Comparison of ENCODE assay signal across 19 cellular contexts in the genomic region with DNA sequence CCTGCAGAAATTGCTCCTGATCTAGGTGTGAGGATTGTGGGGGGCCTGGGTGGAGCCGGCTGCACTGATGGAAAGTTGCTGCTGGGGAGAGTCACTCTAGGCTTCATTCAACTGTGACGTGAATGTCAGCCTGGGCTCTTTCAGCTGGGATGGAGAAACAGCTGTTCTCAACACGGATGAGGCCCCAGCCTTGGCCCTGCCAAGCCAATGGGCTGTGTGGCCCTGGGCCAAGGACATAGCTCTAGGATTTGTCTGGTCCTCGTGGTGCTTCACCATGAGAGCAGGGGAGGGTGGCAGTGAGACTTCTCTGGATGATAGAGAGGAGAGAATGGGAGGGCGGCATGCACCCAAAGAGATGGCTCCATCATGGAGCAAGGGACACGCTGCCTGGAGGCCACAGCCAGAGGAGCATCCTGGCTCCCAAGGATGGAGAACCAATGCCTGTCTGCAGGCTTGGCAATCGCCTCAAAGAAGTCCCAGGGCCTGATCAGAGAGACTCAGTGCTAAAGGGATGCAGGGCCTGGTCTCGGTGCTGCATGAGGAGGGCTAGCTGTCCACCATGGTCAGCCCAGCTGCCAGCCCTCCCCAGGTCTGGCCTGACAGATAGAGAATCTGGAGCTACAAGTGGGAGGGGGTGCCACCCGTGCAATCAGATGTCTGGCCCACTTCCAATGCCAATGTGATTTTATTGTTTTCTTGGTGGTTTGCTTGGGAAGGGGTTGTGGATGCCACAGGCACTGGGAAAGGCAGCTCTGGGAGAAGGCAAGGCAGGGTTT.
DNase-seq lines count a peak whose midpoint lies in the region; ATAC-seq, FAIRE-seq and TF ChIP-seq lines count a peak whose summit lies in the region.
"Had no signal": no experiment of that assay in that cellular context is flagged by ENCODE, and none has a peak within 500 bp of the region (broad histone marks: within the 10 kb centered on the region; RNA-seq: fewer than 3 reads in every experiment).

No MANE protein-coding gene starts in this region.

- no peaks in the 10 kb centered on the region for H3K9me3 ChIP-seq in SK-N-SH
- H3K9me3 ChIP-seq in BE2C: no peaks in the 10 kb centered on the region
- no peaks in the 10 kb centered on the region for H3K9me3 ChIP-seq in Karpas-422 (ENCODE audit: low read length)
- no peaks in the 10 kb centered on the region for H3K9me3 ChIP-seq in H1 (ENCODE audit: insufficient read depth in 2 of 2, low read depth in 1 of 2, low read length in 1 of 2)
- H3K9me3 ChIP-seq: MG63 had no signal

- no peak overlapping the region for H2BK20ac ChIP-seq in H1 (ENCODE audit: low read length)

- no peaks in the 10 kb centered on the region for H3K27me3 ChIP-seq in SK-N-SH (ENCODE audit: insufficient read depth)
- H3K27me3 ChIP-seq in BE2C: no peaks in the 10 kb centered on the region
- no peaks in the 10 kb centered on the region for H3K27me3 ChIP-seq in Karpas-422 (ENCODE audit: low read length)
- no peaks in the 10 kb centered on the region for H3K27me3 ChIP-seq in H1 (replicated peaks in 1 of 4; ENCODE audit: control insufficient read depth in 3 of 4, extremely low read depth in 1 of 4, insufficient read depth in 3 of 4, low read length in 3 of 4)
- H3K27me3 ChIP-seq: MG63 had no signal

- H3F3A ChIP-seq in SK-N-SH (replicated peaks; ENCODE audit: insufficient read depth): no peaks in the 10 kb centered on the region

- peak overlapping the region; percentile 6; the same call in 1 of the 2 replicates for H4K8ac ChIP-seq in H1 (ENCODE audit: extremely low read depth, insufficient read depth, low read length)

- H3K79me2 ChIP-seq in SK-N-SH (ENCODE audit: insufficient read depth) (no peaks in the 10 kb centered on the region), Karpas-422 (ENCODE audit: low read length) (no peaks in the 10 kb centered on the region), H1 (ENCODE audit: control insufficient read depth in 1 of 2, insufficient read depth in 2 of 2, low read length in 2 of 2) (peaks cover 0 to 2% of the 10 kb centered on the region in 2 experiments; a peak in 1 of 4 replicates)

- H3K56ac ChIP-seq in H1 (replicated peaks; ENCODE audit: insufficient read length, low read depth, low read length): no peak overlapping the region

- H3K27ac ChIP-seq in SK-N-SH (ENCODE audit: low read depth in 2 of 2, low read length in 1 of 2) (peak overlapping the region in 1 of 2 experiments; percentile 93; a peak in 2 of 4 replicates), Karpas-422 (ENCODE audit: low read length) (no peak overlapping the region), H1 (ENCODE audit: low read depth, low read length) (no peak overlapping the region)
- H3K27ac ChIP-seq: SK-N-MC, thoracic aorta had no signal

- WGBS in SK-N-SH (ENCODE audit: low lambda C conversion rate): no CpG with 5 or more reads among the region's 9 CpGs
- 89% methylated on average over 8 of the region's 9 CpGs; no CpG with 5 or more reads in 1 of the 2 experiments for WGBS in H1 (ENCODE audit: extremely low coverage in 1 of 2, insufficient coverage in 1 of 2, insufficient read length in 1 of 2, insufficient replicate concordance in 2 of 2, low coverage in 1 of 2, low lambda C conversion rate in 2 of 2, missing lambda C conversion rate in 1 of 2), 2 experiments

- no peak for FAIRE-seq in H1 (lab: Jason Lieb, UNC)
- FAIRE-seq: GM12878 had no signal

- peak; percentile 59 for DNase-seq in SK-N-SH
- peak; percentile 45 for DNase-seq in BE2C
- DNase-seq in Karpas-422: peak; percentile 21
- DNase-seq in H1 (ENCODE audit: low read depth in 1 of 2, low spot score in 2 of 2): no peak
- no peak for DNase-seq in AG08395 (ENCODE audit: low spot score)
- no peak for DNase-seq in GM13976 (ENCODE audit: low spot score)
- DNase-seq: activated naive CD4-positive, alpha-beta T cell treated with Interleukin-2 at 50 U/mL for 16 hours; DMS153; left colon; NCI-H187 treated with DMSO at 0.1 percent for 48 hours; NCI-H226 had no signal

- in situ Hi-C loops in GM13976 (cut with MboI; ENCODE audit: low sequenced_read_pairs, unreplicated experiment): no loop called here

- no peak; a peak in 1 of 4 replicates for TF ChIP-seq EP300 in SK-N-SH (IDR thresholded peaks at IDR 0.05; ENCODE audit: borderline replicate concordance in 1 of 2, low read depth in 1 of 2, low read length in 1 of 2)
- no peak for TF ChIP-seq EP300 in H1 (IDR thresholded peaks at IDR 0.05; ENCODE audit: borderline replicate concordance in 1 of 2, low read depth in 2 of 2, low read length in 2 of 2)

- no peak for TF ChIP-seq CTCF in SK-N-SH (IDR thresholded peaks at IDR 0.05)
- no peak for TF ChIP-seq CTCF in BE2C (IDR thresholded peaks at IDR 0.05; ENCODE audit: low read depth, low read length)
- no peak for TF ChIP-seq CTCF in H1 (IDR thresholded peaks at IDR 0.05; ENCODE audit: control extremely low read depth in 1 of 3, insufficient read depth in 1 of 3, low read depth in 1 of 3, low read length in 3 of 3)
- TF ChIP-seq CTCF in GM13976 (IDR thresholded peaks at IDR 0.05; ENCODE audit: borderline replicate concordance, control extremely low read depth, extremely low read depth, insufficient read depth, missing control alignments): no peak

- no peak for TF ChIP-seq POLR2A in H1 (IDR thresholded peaks at IDR 0.05; ENCODE audit: control extremely low read depth in 1 of 2, low read depth in 2 of 2, low read length in 2 of 2)

- no peaks in the 10 kb centered on the region for H3K36me3 ChIP-seq in SK-N-SH (replicated peaks in 1 of 2; ENCODE audit: control insufficient read depth in 1 of 2, insufficient read depth in 2 of 2, low read length in 1 of 2)
- H3K36me3 ChIP-seq in BE2C: no peaks in the 10 kb centered on the region
- H3K36me3 ChIP-seq in Karpas-422 (ENCODE audit: insufficient read depth, low read length): no peaks in the 10 kb centered on the region
- H3K36me3 ChIP-seq in H1 (ENCODE audit: control insufficient read depth in 2 of 4, insufficient read depth in 4 of 4, low read length in 3 of 4): no peaks in the 10 kb centered on the region
- H3K36me3 ChIP-seq: MG63, thoracic aorta had no signal

- ATAC-seq in SK-N-SH treated with all-trans-retinoic acid at 6 μM for 48 hours (no peak), HG02588 (IDR thresholded peaks at IDR 0.05; ENCODE audit: unreplicated experiment) (no peak)
- ATAC-seq: GM12878; GM23338; left colon; stimulated activated memory B cell treated with anti-CD40 and anti-IgM and Interleukin-4, amounts not matched to agents 10 μg/mL and 1 μg/mL and 100 μg/mL, for 72 hours had no signal

- H3K4me3 ChIP-seq in SK-N-SH (ENCODE audit: low read depth in 2 of 2, low read length in 1 of 2) (no peak overlapping the region), BE2C (ENCODE audit: low read depth, low read length) (no peak overlapping the region), Karpas-422 (ENCODE audit: low read length) (no peak overlapping the region), H1 (ENCODE audit: extremely low read depth in 1 of 4, insufficient read depth in 2 of 4, low read depth in 3 of 4, low read length in 4 of 4) (no peak overlapping the region)
- H3K4me3 ChIP-seq: GM12878, GM23338, MG63, SK-N-MC, thoracic aorta had no signal

- H3K4me1 ChIP-seq in SK-N-SH (ENCODE audit: control insufficient read depth in 1 of 2, insufficient read depth in 2 of 2, low read depth in 1 of 2, low read length in 1 of 2): peaks cover 0 to 81% of the 10 kb centered on the region in 2 experiments; a peak in 1 of 4 replicates
- peaks cover 63% of the 10 kb centered on the region for H3K4me1 ChIP-seq in BE2C
- H3K4me1 ChIP-seq in Karpas-422 (ENCODE audit: low read length): no peaks in the 10 kb centered on the region
- H3K4me1 ChIP-seq in H1 (replicated peaks in 1 of 4; ENCODE audit: control insufficient read depth in 3 of 4, insufficient read depth in 4 of 4, low read length in 3 of 4): peaks cover 0 to 9% (median 4%) of the 10 kb centered on the region in 4 experiments; a peak in 5 of 7 replicates

- H2AFZ ChIP-seq in SK-N-SH (ENCODE audit: low read depth) (no peak overlapping the region), Karpas-422 (ENCODE audit: low read length) (no peak overlapping the region), H1 (ENCODE audit: low read length) (no peak overlapping the region)
- H2AFZ ChIP-seq: GM23338 had no signal

- no peak overlapping the region for H2AK5ac ChIP-seq in H1 (ENCODE audit: low read depth, low read length)

- no peak overlapping the region for H3K14ac ChIP-seq in H1 (ENCODE audit: insufficient read length)

- H3K23ac ChIP-seq in H1 (ENCODE audit: insufficient read length): no peak overlapping the region

- H3K9me2 ChIP-seq in SK-N-SH (no peaks in the 10 kb centered on the region), Karpas-422 (replicated peaks; ENCODE audit: insufficient read depth, low read length) (no peaks in the 10 kb centered on the region)

- POLR2A ChIA-PET in SK-N-SH (lab: Yijun Ruan, JAX): interaction anchor here (0.5 to 5.3 kb wide), 4 partner anchors 52 to 141 kb away, joined by 3 to 27 read pairs (median 9); a partner anchor contains a TSS
- POLR2A ChIA-PET in H1 (lab: Charles Lee; ENCODE audit: partially characterized antibody): no interaction called here

- no peaks in the 10 kb centered on the region for H4K20me1 ChIP-seq in SK-N-SH (ENCODE audit: insufficient read depth)
- H4K20me1 ChIP-seq in Karpas-422 (ENCODE audit: insufficient read depth, low read depth, low read length): no peaks in the 10 kb centered on the region
- peaks cover 0 to 2% of the 10 kb centered on the region in 2 experiments for H4K20me1 ChIP-seq in H1 (replicated peaks in 1 of 2; ENCODE audit: control insufficient read depth in 1 of 2, insufficient read depth in 2 of 2, low read length in 2 of 2)

- H2BK5ac ChIP-seq in H1 (ENCODE audit: low read depth, low read length): no peak overlapping the region

- no peaks in the 10 kb centered on the region; the same call in 1 of the 2 replicates for H3K23me2 ChIP-seq in H1 (ENCODE audit: low read depth, low read length)

- CTCF ChIA-PET in SK-N-SH (lab: Yijun Ruan, JAX): interaction anchor here (1.3 to 2.1 kb wide), 5 partner anchors 10 to 356 kb away, joined by 3 to 7 read pairs (median 4); no protein-coding TSS in a partner anchor
- CTCF ChIA-PET in H1 (lab: Charles Lee; ENCODE audit: partially characterized antibody): interaction anchor here (0.8 to 2.1 kb wide), 4 partner anchors 70 to 174 kb away, joined by 3 to 8 read pairs (median 4); no protein-coding TSS in a partner anchor

- H3K9ac ChIP-seq in SK-N-SH (no peak overlapping the region), Karpas-422 (ENCODE audit: low read length) (no peak overlapping the region), H1 (replicated peaks in 1 of 4; ENCODE audit: extremely low read depth in 1 of 4, low read depth in 3 of 4, low read length in 3 of 4) (no peak overlapping the region)

- peak overlapping the region; percentile 23 for H4K91ac ChIP-seq in H1 (replicated peaks; ENCODE audit: insufficient read length, low read length)

- TF ChIP-seq RAD21 in SK-N-SH (IDR thresholded peaks at IDR 0.05; ENCODE audit: low read length): no peak
- TF ChIP-seq RAD21 in H1 (IDR thresholded peaks at IDR 0.05 in 1 of 2, conservative IDR thresholded peaks at IDR 0.05 in 1 of 2; ENCODE audit: low read depth in 2 of 2, low read length in 2 of 2): no peak

- no peak overlapping the region for H2BK15ac ChIP-seq in H1 (ENCODE audit: low read length)

- peak overlapping the region; percentile 28 for H3K4ac ChIP-seq in H1 (replicated peaks; ENCODE audit: insufficient read length, low read depth, low read length)

- H2BK120ac ChIP-seq in H1 (replicated peaks; ENCODE audit: low read depth, low read length): no peak overlapping the region

- H3K4me2 ChIP-seq in SK-N-SH (no peak overlapping the region), Karpas-422 (ENCODE audit: low read depth, low read length, poor library complexity, severe bottlenecking) (no peak overlapping the region), H1 (ENCODE audit: insufficient read depth in 1 of 2, low read depth in 2 of 2, low read length in 2 of 2) (no peak overlapping the region)
- H3K4me2 ChIP-seq: GM23338 had no signal

- no peaks in the 10 kb centered on the region for H3K79me1 ChIP-seq in H1 (ENCODE audit: low read depth, low read length)

- H4K5ac ChIP-seq in H1 (ENCODE audit: insufficient read length, low read depth, low read length): no peak overlapping the region

- H2BK12ac ChIP-seq in H1 (ENCODE audit: low read depth, low read length): no peak overlapping the region

- no peak overlapping the region; the same call in 1 of the 2 replicates for H3K18ac ChIP-seq in H1 (ENCODE audit: extremely low read depth, low read length)

Comparison
In these comparisons a context has a peak if more than half of its experiments do, and no peak if none do; other contexts are left out.
1. DNase-seq: peak in SK-N-SH (single experiment), BE2C (single experiment) and Karpas-422 (single experiment); none in H1 (0 of 2), AG08395 (single experiment) and GM13976 (single experiment).